In the genomic region with DNA sequence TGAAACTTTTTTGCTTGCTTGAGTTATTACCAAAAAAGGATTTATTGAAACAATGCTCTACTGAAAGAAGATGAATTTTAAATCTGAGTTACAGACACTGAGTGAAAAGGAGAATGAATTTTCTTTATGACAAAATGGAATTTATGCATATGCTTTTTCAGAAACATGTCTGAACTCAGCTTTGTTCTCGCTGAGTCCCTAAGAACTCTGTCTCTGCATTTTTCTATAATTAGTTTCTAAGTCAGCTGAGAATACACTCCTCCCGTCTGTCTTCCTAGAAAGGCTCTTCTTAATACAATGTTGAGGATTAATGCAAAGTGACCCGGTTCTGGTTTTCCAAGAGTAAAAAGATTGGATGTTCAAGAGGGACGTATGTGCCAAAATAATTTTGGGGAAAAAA, we compare ENCODE assay signal across 9 cellular contexts.
"Had no signal": no experiment of that assay in that cellular context is flagged by ENCODE, and none has a peak within 500 bp of the region (broad histone marks: within the 10 kb centered on the region; RNA-seq: fewer than 3 reads in every experiment).

No MANE protein-coding gene starts in this region.

- H3K27me3 Mint-ChIP-seq: IgD-negative memory B cell had no signal

- H3K4me2 ChIP-seq: GM23338 had no signal

- DNase-seq: H9, HCEC 1CT, KBM-7 had no signal

- H3K27ac Mint-ChIP-seq: GM23338, H9, IgD-negative memory B cell had no signal

- H3K9me3 Mint-ChIP-seq: GM23338, H9 had no signal

- FAIRE-seq: H1, H54, HepG2, HTR-8/SVneo had no signal

- H3K4me3 Mint-ChIP-seq: GM23338, H9, IgD-negative memory B cell had no signal

- H3K4me3 ChIP-seq: GM23338 had no signal

- ATAC-seq: GM23338, HepG2 had no signal

- H3K36me3 Mint-ChIP-seq: IgD-negative memory B cell had no signal

- H2AFZ ChIP-seq: GM23338 had no signal

- H3K4me1 Mint-ChIP-seq: GM23338, IgD-negative memory B cell had no signal
